ENCODE assay signal across 11 cellular contexts in the genomic region with DNA sequence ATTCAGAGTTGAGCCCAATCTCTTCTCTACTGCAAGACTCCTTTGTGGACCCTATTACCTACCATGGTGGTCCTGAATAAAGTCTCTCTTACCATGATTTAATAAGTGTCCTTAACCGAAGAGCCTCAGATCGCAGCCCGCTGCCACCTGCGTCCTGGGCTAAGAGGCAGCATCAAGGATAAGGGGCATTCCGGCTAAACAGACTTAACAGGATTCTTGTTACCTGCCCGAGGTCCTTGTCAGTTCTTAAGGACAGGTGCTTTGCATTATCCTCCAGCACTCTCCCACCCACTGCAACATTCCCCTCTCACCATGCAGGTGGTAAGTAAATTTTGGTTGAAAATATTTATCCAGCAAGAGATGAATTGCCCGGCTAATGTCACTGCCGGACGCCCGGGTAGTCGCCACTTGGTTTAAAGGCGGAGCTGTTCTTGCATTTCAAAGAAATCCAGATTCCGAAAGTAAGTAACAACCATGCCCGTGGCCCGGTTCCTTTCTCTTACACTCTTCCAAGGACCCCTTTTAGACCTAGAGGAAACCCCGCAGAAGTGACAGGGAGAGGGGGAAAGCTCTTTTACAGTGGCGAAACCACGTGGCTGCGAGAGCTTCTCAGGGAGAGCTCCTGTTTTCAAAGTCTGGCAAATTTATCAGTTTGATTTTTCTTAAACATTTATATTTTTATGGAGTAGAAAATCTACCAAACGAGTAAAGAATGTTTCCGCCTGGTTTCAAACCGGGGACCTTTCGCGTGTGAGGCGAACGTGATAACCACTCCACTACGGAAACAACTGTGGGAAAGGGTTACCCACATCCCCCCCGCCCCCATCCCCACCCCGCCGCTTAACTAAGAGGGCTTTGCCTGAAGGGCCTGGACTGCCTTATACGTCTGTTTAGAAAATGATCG. TPM values are rescaled to one million over a fixed set of nuclear protein-coding genes. Genes with fewer than 3 reads are reported as not detected.
DNase-seq lines count a peak whose midpoint lies in the region; ATAC-seq and TF ChIP-seq lines count a peak whose summit lies in the region.
"Had no signal": no experiment of that assay in that cellular context is flagged by ENCODE, and none has a peak within 500 bp of the region (broad histone marks: within the 10 kb centered on the region; RNA-seq: fewer than 3 reads in every experiment).

No MANE protein-coding gene starts in this region.

- peak overlapping the region; percentile 10 for H3K4me3 ChIP-seq in hepatocyte
- H3K4me3 ChIP-seq: skin epidermis had no signal

- H3K9me2 ChIP-seq in hepatocyte (replicated peaks; ENCODE audit: insufficient read depth), result no peaks in the 10 kb centered on the region

- intact Hi-C loops in left colon (cut with DNase I, micrococcal nuclease), result no loop called here

- H3K4me1 Mint-ChIP-seq in activated T-cell treated with anti-CD3 and anti-CD28 coated beads, Interleukin-2, amount 50 U/mL, for 72 hours (ENCODE audit: low read depth), result peaks cover 15% of the 10 kb centered on the region

- DNase-seq in NCI-H82 (lab: John Stamatoyannopoulos, UW) (peak; percentile 34), NCI-H82 treated with DMSO at 0.1 percent for 48 hours (lab: John Stamatoyannopoulos, UW; ENCODE audit: unreplicated experiment) (no peak), hepatocyte (ENCODE audit: low spot score) (peak; percentile 43), NCI-H1105 (lab: John Stamatoyannopoulos, UW) (no peak), C1 segment of cervical spinal cord (lab: John Stamatoyannopoulos, UW) (no peak), left colon (no peak)
- peak; percentile 25 to 35 for DNase-seq in activated T-cell treated with anti-CD3 and anti-CD28 coated beads, Interleukin-2, amount 50 U/mL, for 72 hours
- DNase-seq in stimulated activated CD8-positive, alpha-beta memory T cell treated with anti-CD3 and anti-CD28 coated beads, Interleukin-4, amount 100 ng/mL, for 48 hours, result peak; percentile 55
- DNase-seq: ACHN had no signal

- no peak overlapping the region for H3K27ac ChIP-seq in hepatocyte
- H3K27ac ChIP-seq: foreskin keratinocyte, skin epidermis had no signal

- no peaks in the 10 kb centered on the region for H4K20me1 ChIP-seq in hepatocyte (ENCODE audit: insufficient read depth, poor library complexity, severe bottlenecking)

- H3K27ac Mint-ChIP-seq in activated T-cell treated with anti-CD3 and anti-CD28 coated beads, Interleukin-2, amount 50 U/mL, for 72 hours, result no peak overlapping the region

- H3K9me3 ChIP-seq in hepatocyte (ENCODE audit: low read depth), result no peaks in the 10 kb centered on the region

- H3K4me1 ChIP-seq in hepatocyte (ENCODE audit: insufficient read depth), result no peaks in the 10 kb centered on the region
- H3K4me1 ChIP-seq: foreskin keratinocyte had no signal

- peak; percentile 69 to 71 for ATAC-seq in activated T-cell treated with anti-CD3 and anti-CD28 coated beads, Interleukin-2, amount 50 U/mL, for 72 hours (replicated peaks in 1 of 2)
- no peak for ATAC-seq in left colon
- ATAC-seq: foreskin keratinocyte had no signal

- 25% methylated on average over 31 of the region's 32 CpGs for WGBS in hepatocyte (ENCODE audit: low lambda C conversion rate, missing lambda C conversion rate)

- peaks cover 56% of the 10 kb centered on the region for H3K27me3 Mint-ChIP-seq in activated T-cell treated with anti-CD3 and anti-CD28 coated beads, Interleukin-2, amount 50 U/mL, for 72 hours (ENCODE audit: low read depth)

- H3K36me3 Mint-ChIP-seq in activated T-cell treated with anti-CD3 and anti-CD28 coated beads, Interleukin-2, amount 50 U/mL, for 72 hours (ENCODE audit: insufficient read depth in 2 of 2), result peaks cover 0 to 2% of the 10 kb centered on the region in 2 donors

- no peaks in the 10 kb centered on the region for H3K79me2 ChIP-seq in hepatocyte

- H3K36me3 ChIP-seq in hepatocyte (replicated peaks; ENCODE audit: insufficient read depth, low read depth), result no peaks in the 10 kb centered on the region

- H2AFZ ChIP-seq in hepatocyte, result peak overlapping the region; percentile 53

- H3K27me3 ChIP-seq in hepatocyte, result no peaks in the 10 kb centered on the region

- peak overlapping the region; percentile 60 to 78 for H3K4me3 Mint-ChIP-seq in activated T-cell treated with anti-CD3 and anti-CD28 coated beads, Interleukin-2, amount 50 U/mL, for 72 hours

- peak overlapping the region; percentile 74 for H3K4me2 ChIP-seq in hepatocyte

- TF ChIP-seq CTCF in hepatocyte (IDR thresholded peaks at IDR 0.05; ENCODE audit: poor library complexity), result no peak

- no peaks in the 10 kb centered on the region for H3K9me3 Mint-ChIP-seq in activated T-cell treated with anti-CD3 and anti-CD28 coated beads, Interleukin-2, amount 50 U/mL, for 72 hours

RNA-seq across cellular contexts. Expression of a gene that starts 41.9 kb away (rescaled TPM):
- 1 to 10 TPM; 5.3 to 5.6 TPM for total RNA-seq in activated T-cell treated with anti-CD3 and anti-CD28 coated beads, Interleukin-2, amount 50 U/mL, for 72 hours
- total RNA-seq in hepatocyte (9.9 and 11.2 TPM in 2 replicates), left colon (10 to 100 TPM; 23.2 to 32.9 TPM)
- 11.7 and 19.4 TPM in 2 replicates for polyA plus RNA-seq in hepatocyte

Comparison
In these comparisons a context has a peak if more than half of its experiments do, and no peak if none do; other contexts are left out.
1. DNase-seq: peak in NCI-H82 (single experiment), activated T-cell treated with anti-CD3 and anti-CD28 coated beads, Interleukin-2, amount 50 U/mL, for 72 hours (2 of 2), hepatocyte (single experiment) and stimulated activated CD8-positive, alpha-beta memory T cell treated with anti-CD3 and anti-CD28 coated beads, Interleukin-4, amount 100 ng/mL, for 48 hours (single experiment); none in NCI-H82 treated with DMSO at 0.1 percent for 48 hours (single experiment), NCI-H1105 (single experiment), C1 segment of cervical spinal cord (0 of 14) and left colon (0 of 2).